In the genomic region with DNA sequence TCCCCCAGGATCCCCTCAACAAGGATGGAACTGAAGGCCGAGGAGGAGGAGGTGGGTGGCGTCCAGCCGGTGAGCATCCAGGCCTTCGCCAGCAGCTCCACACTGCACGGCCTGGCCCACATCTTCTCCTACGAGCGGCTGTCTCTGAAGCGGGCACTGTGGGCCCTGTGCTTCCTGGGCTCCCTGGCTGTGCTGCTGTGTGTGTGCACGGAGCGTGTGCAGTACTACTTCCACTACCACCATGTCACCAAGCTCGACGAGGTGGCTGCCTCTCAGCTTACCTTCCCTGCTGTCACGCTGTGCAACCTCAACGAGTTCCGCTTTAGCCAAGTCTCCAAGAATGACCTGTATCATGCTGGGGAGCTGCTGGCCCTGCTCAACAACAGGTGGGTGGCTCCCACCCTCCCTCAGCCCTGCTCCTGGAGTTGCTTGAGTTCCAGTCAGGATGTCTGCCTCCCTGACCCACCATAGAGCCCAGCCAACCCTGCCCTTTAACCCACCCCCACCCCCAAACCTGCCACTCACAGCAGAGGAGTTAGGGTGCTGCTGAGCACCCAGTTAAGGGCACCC, we compare ENCODE assay signal across 1 cellular context.
TF ChIP-seq lines count a peak whose summit lies in the region.

No MANE protein-coding gene starts in this region.

TF ChIP-seq in WTC11, 78 proteins besides CTCF, POLR2A, EP300 and RAD21:
- TF ChIP-seq ZNF232 (CRISPR knock-in tag; IDR thresholded peaks at IDR 0.05) (no peak), SMAD3 (CRISPR knock-in tag; IDR thresholded peaks at IDR 0.05; ENCODE audit: borderline replicate concordance) (no peak), E2F1 (CRISPR knock-in tag; IDR thresholded peaks at IDR 0.05) (no peak), SP1 (CRISPR knock-in tag; conservative IDR thresholded peaks at IDR 0.05) (no peak), NFE2L1 (CRISPR knock-in tag; IDR thresholded peaks at IDR 0.05) (no peak), FOXJ3 (CRISPR knock-in tag; IDR thresholded peaks at IDR 0.05; ENCODE audit: borderline replicate concordance) (no peak), ZNF416 (CRISPR knock-in tag; IDR thresholded peaks at IDR 0.05) (no peak), ZNF263 (CRISPR knock-in tag; IDR thresholded peaks at IDR 0.05; ENCODE audit: low read depth) (no peak), ESRRA (CRISPR knock-in tag; IDR thresholded peaks at IDR 0.05; ENCODE audit: borderline replicate concordance) (no peak), ZNF532 (CRISPR knock-in tag; IDR thresholded peaks at IDR 0.05; ENCODE audit: borderline replicate concordance) (no peak), TEAD4 (CRISPR knock-in tag; IDR thresholded peaks at IDR 0.05) (no peak), MYBL2 (CRISPR knock-in tag; IDR thresholded peaks at IDR 0.05) (no peak)
- TF ChIP-seq, protein P1, sequence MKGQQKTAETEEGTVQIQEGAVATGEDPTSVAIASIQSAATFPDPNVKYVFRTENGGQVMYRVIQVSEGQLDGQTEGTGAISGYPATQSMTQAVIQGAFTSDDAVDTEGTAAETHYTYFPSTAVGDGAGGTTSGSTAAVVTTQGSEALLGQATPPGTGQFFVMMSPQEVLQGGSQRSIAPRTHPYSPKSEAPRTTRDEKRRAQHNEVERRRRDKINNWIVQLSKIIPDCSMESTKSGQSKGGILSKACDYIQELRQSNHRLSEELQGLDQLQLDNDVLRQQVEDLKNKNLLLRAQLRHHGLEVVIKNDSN (CRISPR knock-in tag; IDR thresholded peaks at IDR 0.05) = no peak
